In genomic region chr2:206361407-206362045, GRCh38 we compare ENCODE assay signal across 11 cellular contexts.
DNase-seq lines count a peak whose midpoint lies in the region; ATAC-seq and TF ChIP-seq lines count a peak whose summit lies in the region.
"Had no signal": no experiment of that assay in that cellular context is flagged by ENCODE, and none has a peak within 500 bp of the region (broad histone marks: within the 10 kb centered on the region; RNA-seq: fewer than 3 reads in every experiment).

No MANE protein-coding gene starts in this region.

- H3K4me3 Mint-ChIP-seq in activated naive CD8-positive, alpha-beta T cell treated with anti-CD3 and anti-CD28 coated beads, Interleukin-2, amount 50 U/mL, for 24 hours: no peak overlapping the region

- no peak for TF ChIP-seq CTCF in GM20000 (IDR thresholded peaks at IDR 0.05; ENCODE audit: extremely low read depth, missing control alignments)

- peaks cover 7% of the 10 kb centered on the region for H3K4me1 Mint-ChIP-seq in activated naive CD8-positive, alpha-beta T cell treated with anti-CD3 and anti-CD28 coated beads, Interleukin-2, amount 50 U/mL, for 24 hours

- H3K36me3 Mint-ChIP-seq in activated naive CD8-positive, alpha-beta T cell treated with anti-CD3 and anti-CD28 coated beads, Interleukin-2, amount 50 U/mL, for 24 hours (ENCODE audit: low read depth): no peaks in the 10 kb centered on the region

- H3K27ac Mint-ChIP-seq in activated naive CD8-positive, alpha-beta T cell treated with anti-CD3 and anti-CD28 coated beads, Interleukin-2, amount 50 U/mL, for 24 hours: no peak overlapping the region

- ATAC-seq in activated CD4-positive, CD25-positive, alpha-beta regulatory T cell treated with anti-CD3 and anti-CD28 coated beads, Interleukin-2, amount 50 U/mL, for 24 hours: peak; percentile 89 to 90
- ATAC-seq in HG03139 (IDR thresholded peaks at IDR 0.05; ENCODE audit: unreplicated experiment) (peak; percentile 56), HG03025 (IDR thresholded peaks at IDR 0.05; ENCODE audit: low FRiP score, unreplicated experiment) (no peak)
- peak; percentile 88 for ATAC-seq in activated naive CD8-positive, alpha-beta T cell treated with anti-CD3 and anti-CD28 coated beads, Interleukin-2, amount 50 U/mL, for 24 hours
- ATAC-seq: left lobe of liver had no signal

- H3K9me3 Mint-ChIP-seq in activated naive CD8-positive, alpha-beta T cell treated with anti-CD3 and anti-CD28 coated beads, Interleukin-2, amount 50 U/mL, for 24 hours: peaks cover 3% of the 10 kb centered on the region

- peaks cover 4% of the 10 kb centered on the region for H3K27me3 Mint-ChIP-seq in activated naive CD8-positive, alpha-beta T cell treated with anti-CD3 and anti-CD28 coated beads, Interleukin-2, amount 50 U/mL, for 24 hours

- no peak for DNase-seq in activated CD4-positive, CD25-positive, alpha-beta regulatory T cell (lab: John Stamatoyannopoulos, UW)
- DNase-seq in GM20000 (ENCODE audit: low spot score): peak; percentile 30
- DNase-seq in activated naive CD8-positive, alpha-beta T cell treated with anti-CD3 and anti-CD28 coated beads, Interleukin-2, amount 50 U/mL, for 24 hours: no peak
- DNase-seq in cerebellar nuclear complex (lab: John Stamatoyannopoulos, UW): no peak
- no peak for DNase-seq in NCI-H510A treated with DMSO at 0.1 percent for 48 hours (lab: John Stamatoyannopoulos, UW)
- DNase-seq: NCI-H2171 treated with DMSO at 0.1 percent for 48 hours, tibial artery had no signal
